Comparison of ENCODE assay signal across 22 cellular contexts in the genomic region with DNA sequence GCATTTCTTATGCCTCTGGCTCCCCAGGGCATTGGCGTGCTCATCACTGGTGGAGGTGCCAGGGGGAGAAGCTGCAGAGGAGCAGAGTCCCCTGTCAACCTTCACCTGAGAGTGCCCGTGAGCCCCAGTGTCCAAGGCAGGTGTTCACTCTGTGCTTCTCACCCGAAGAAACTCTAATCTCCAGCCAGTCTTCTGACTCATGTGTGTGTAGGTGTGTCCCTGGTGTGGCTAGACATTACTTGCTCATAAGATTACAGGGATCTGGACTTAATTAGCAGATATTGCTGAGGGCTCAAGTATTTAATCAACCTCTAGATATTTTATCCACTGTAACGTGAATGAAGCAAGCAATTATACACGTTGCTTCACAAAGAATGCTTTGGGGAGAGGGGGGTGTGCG.
DNase-seq lines count a peak whose midpoint lies in the region; ATAC-seq and TF ChIP-seq lines count a peak whose summit lies in the region.
"Had no signal": no experiment of that assay in that cellular context is flagged by ENCODE, and none has a peak within 500 bp of the region (broad histone marks: within the 10 kb centered on the region; RNA-seq: fewer than 3 reads in every experiment).

No MANE protein-coding gene starts in this region.

- H3K27me3 ChIP-seq in PC-3 (ENCODE audit: low read length) (peaks cover 13% of the 10 kb centered on the region; the same call in 1 of the 2 replicates), brain microvascular endothelial cell (replicated peaks) (no peaks in the 10 kb centered on the region)
- H3K27me3 ChIP-seq: BE2C; BLaER1 treated with 17β-estradiol and CSF1 and Interleukin-3, amounts not matched to agents 10 nM and 100 nM had no signal

- H3K27ac ChIP-seq in PC-3 (ENCODE audit: low read length), result no peak overlapping the region
- H3K27ac ChIP-seq in epithelial cell of prostate, result no peak overlapping the region
- no peak overlapping the region for H3K27ac ChIP-seq in brain microvascular endothelial cell
- H3K27ac ChIP-seq: A549; BLaER1 treated with 17β-estradiol and CSF1 and Interleukin-3, amounts not matched to agents 10 nM and 100 nM had no signal

- in situ Hi-C loops in brain microvascular endothelial cell (cut with HindIII; ENCODE audit: low pct_ligation_motif_present, low sequenced_read_pairs), result no loop called here

- no peak overlapping the region for H3K4me3 ChIP-seq in PC-3 (ENCODE audit: low read length)
- H3K4me3 ChIP-seq in brain microvascular endothelial cell (ENCODE audit: low read depth, low read length), result no peak overlapping the region
- H3K4me3 ChIP-seq: A549; BLaER1 treated with 17β-estradiol and CSF1 and Interleukin-3, amounts not matched to agents 10 nM and 100 nM; GM23338 had no signal

- H3K27me3 Mint-ChIP-seq in WTC11 (ENCODE audit: low read depth), result no peaks in the 10 kb centered on the region; the same call in 1 of the 2 replicates

- H3K9me3 Mint-ChIP-seq in WTC11, result no peaks in the 10 kb centered on the region
- H3K9me3 Mint-ChIP-seq: CD4-positive, alpha-beta T cell; CD8-positive, alpha-beta memory T cell; GM23338; H9 had no signal

- intact Hi-C loops in PC-3 (cut with micrococcal nuclease), result no loop called here
- intact Hi-C loops in posterior vena cava (cut with DNase I), result loop anchor here in 1 of 2 donors (2.0 kb wide), 1 partner anchor 35 kb away; no protein-coding TSS in a partner anchor

- no peaks in the 10 kb centered on the region for H3K9me3 ChIP-seq in PC-3 (ENCODE audit: low read length)
- H3K9me3 ChIP-seq: A549; BE2C; BLaER1 treated with 17β-estradiol and CSF1 and Interleukin-3, amounts not matched to agents 10 nM and 100 nM had no signal

- H3K36me3 Mint-ChIP-seq in WTC11, result no peaks in the 10 kb centered on the region
- H3K36me3 Mint-ChIP-seq: CD14-positive monocyte; CD8-positive, alpha-beta memory T cell had no signal

- H4K20me1 ChIP-seq in PC-3 (ENCODE audit: low read length), result no peaks in the 10 kb centered on the region
- H4K20me1 ChIP-seq: BLaER1 treated with 17β-estradiol and CSF1 and Interleukin-3, amounts not matched to agents 10 nM and 100 nM had no signal

- CTCF ChIA-PET in PC-3 (lab: Charles Lee) (no interaction called here), WTC11 (lab: Charles Lee) (interaction anchor here (1.2 kb wide), 1 partner anchor 129 kb away, joined by 3 read pairs; no protein-coding TSS in a partner anchor)

- H3K4me3 Mint-ChIP-seq in WTC11, result no peak overlapping the region
- H3K4me3 Mint-ChIP-seq: CD14-positive monocyte; CD4-positive, alpha-beta T cell; CD8-positive, alpha-beta memory T cell; GM23338; H9 had no signal

- ATAC-seq in PC-3 (no peak), WTC11 (no peak)
- ATAC-seq: A549, GM23338, HCT116 had no signal

- DNase-seq in PC-3 (peak; percentile 38), SW480 (ENCODE audit: low spot score) (peak; percentile 12), epithelial cell of prostate (ENCODE audit: low read depth, low spot score) (peak; percentile 2), brain microvascular endothelial cell (no peak), WTC11 (ENCODE audit: low spot score) (no peak), posterior vena cava (ENCODE audit: low spot score) (no peak)
- DNase-seq: 8988T; ACHN; AML-193; BE2C; CD4-positive, alpha-beta T cell; CD8-positive, alpha-beta memory T cell; DMS 273 treated with DMSO at 0.1 percent for 48 hours; DMS79; EL; GDM1; H9 had no signal

- no peak overlapping the region for H3K27ac Mint-ChIP-seq in WTC11
- H3K27ac Mint-ChIP-seq: CD14-positive monocyte; CD4-positive, alpha-beta T cell; CD8-positive, alpha-beta memory T cell; GM23338; H9 had no signal

- H3K4me2 ChIP-seq in PC-3 (ENCODE audit: low read length), result no peak overlapping the region
- H3K4me2 ChIP-seq: A549; BLaER1 treated with 17β-estradiol and CSF1 and Interleukin-3, amounts not matched to agents 10 nM and 100 nM; GM23338 had no signal

- no peaks in the 10 kb centered on the region for H3K79me2 ChIP-seq in PC-3 (ENCODE audit: low read length)

- no peaks in the 10 kb centered on the region for H3K9me2 ChIP-seq in PC-3 (replicated peaks; ENCODE audit: low read length)

- no peaks in the 10 kb centered on the region for H3F3A ChIP-seq in PC-3 (ENCODE audit: low read length, unreplicated experiment)

- no peak overlapping the region for H3K9ac ChIP-seq in PC-3 (ENCODE audit: low read length)
- H3K9ac ChIP-seq: BLaER1 treated with 17β-estradiol and CSF1 and Interleukin-3, amounts not matched to agents 10 nM and 100 nM had no signal

- no peak for TF ChIP-seq CTCF in PC-3 (conservative IDR thresholded peaks at IDR 0.05; ENCODE audit: low read depth, low read length)
- no peak for TF ChIP-seq CTCF in brain microvascular endothelial cell (IDR thresholded peaks at IDR 0.05; ENCODE audit: low read depth, low read length, missing control alignments)
- no peak for TF ChIP-seq CTCF in WTC11 (IDR thresholded peaks at IDR 0.05)

- POLR2A ChIA-PET in PC-3 (lab: Charles Lee; ENCODE audit: unreplicated experiment), result no interaction called here
- POLR2A ChIA-PET in WTC11 (lab: Charles Lee), result no interaction called here

- H3K36me3 ChIP-seq in PC-3 (ENCODE audit: low read depth, low read length) (no peaks in the 10 kb centered on the region), brain microvascular endothelial cell (replicated peaks) (no peaks in the 10 kb centered on the region)
- H3K36me3 ChIP-seq: BE2C; BLaER1 treated with 17β-estradiol and CSF1 and Interleukin-3, amounts not matched to agents 10 nM and 100 nM had no signal

- H3K4me1 Mint-ChIP-seq in WTC11, result peaks cover 17% of the 10 kb centered on the region
- H3K4me1 Mint-ChIP-seq: CD14-positive monocyte; CD8-positive, alpha-beta memory T cell had no signal

- no TSS peak for BruUV-seq in PC-3 (replicated peaks; lab: Mats Ljungman, UMichigan)

- H2AFZ ChIP-seq in PC-3 (ENCODE audit: low read length), result no peak overlapping the region
- H2AFZ ChIP-seq: GM23338 had no signal

- H3K4me1 ChIP-seq in PC-3 (ENCODE audit: insufficient read depth, low read length), result no peaks in the 10 kb centered on the region
- H3K4me1 ChIP-seq: A549; BE2C; BLaER1 treated with 17β-estradiol and CSF1 and Interleukin-3, amounts not matched to agents 10 nM and 100 nM had no signal

TF ChIP-seq in WTC11, 78 proteins besides CTCF, POLR2A, EP300 and RAD21 (continues in another document):
- TF ChIP-seq FOXJ3 (CRISPR knock-in tag; IDR thresholded peaks at IDR 0.05; ENCODE audit: borderline replicate concordance), result no peak
- TF ChIP-seq, protein P1, sequence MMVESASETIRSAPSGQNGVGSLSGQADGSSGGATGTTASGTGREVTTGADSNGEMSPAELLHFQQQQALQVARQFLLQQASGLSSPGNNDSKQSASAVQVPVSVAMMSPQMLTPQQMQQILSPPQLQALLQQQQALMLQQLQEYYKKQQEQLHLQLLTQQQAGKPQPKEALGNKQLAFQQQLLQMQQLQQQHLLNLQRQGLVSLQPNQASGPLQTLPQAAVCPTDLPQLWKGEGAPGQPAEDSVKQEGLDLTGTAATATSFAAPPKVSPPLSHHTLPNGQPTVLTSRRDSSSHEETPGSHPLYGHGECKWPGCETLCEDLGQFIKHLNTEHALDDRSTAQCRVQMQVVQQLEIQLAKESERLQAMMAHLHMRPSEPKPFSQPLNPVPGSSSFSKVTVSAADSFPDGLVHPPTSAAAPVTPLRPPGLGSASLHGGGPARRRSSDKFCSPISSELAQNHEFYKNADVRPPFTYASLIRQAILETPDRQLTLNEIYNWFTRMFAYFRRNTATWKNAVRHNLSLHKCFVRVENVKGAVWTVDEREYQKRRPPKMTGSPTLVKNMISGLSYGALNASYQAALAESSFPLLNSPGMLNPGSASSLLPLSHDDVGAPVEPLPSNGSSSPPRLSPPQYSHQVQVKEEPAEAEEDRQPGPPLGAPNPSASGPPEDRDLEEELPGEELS (CRISPR knock-in tag; IDR thresholded peaks at IDR 0.05), result no peak
- TF ChIP-seq EMX1 (CRISPR knock-in tag; IDR thresholded peaks at IDR 0.05), result no peak
- TF ChIP-seq, protein P2, sequence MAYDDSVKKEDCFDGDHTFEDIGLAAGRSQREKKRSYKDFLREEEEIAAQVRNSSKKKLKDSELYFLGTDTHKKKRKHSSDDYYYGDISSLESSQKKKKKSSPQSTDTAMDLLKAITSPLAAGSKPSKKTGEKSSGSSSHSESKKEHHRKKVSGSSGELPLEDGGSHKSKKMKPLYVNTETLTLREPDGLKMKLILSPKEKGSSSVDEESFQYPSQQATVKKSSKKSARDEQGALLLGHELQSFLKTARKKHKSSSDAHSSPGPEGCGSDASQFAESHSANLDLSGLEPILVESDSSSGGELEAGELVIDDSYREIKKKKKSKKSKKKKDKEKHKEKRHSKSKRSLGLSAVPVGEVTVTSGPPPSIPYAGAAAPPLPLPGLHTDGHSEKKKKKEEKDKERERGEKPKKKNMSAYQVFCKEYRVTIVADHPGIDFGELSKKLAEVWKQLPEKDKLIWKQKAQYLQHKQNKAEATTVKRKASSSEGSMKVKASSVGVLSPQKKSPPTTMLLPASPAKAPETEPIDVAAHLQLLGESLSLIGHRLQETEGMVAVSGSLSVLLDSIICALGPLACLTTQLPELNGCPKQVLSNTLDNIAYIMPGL (CRISPR knock-in tag; IDR thresholded peaks at IDR 0.05), result no peak
- TF ChIP-seq, protein P3, sequence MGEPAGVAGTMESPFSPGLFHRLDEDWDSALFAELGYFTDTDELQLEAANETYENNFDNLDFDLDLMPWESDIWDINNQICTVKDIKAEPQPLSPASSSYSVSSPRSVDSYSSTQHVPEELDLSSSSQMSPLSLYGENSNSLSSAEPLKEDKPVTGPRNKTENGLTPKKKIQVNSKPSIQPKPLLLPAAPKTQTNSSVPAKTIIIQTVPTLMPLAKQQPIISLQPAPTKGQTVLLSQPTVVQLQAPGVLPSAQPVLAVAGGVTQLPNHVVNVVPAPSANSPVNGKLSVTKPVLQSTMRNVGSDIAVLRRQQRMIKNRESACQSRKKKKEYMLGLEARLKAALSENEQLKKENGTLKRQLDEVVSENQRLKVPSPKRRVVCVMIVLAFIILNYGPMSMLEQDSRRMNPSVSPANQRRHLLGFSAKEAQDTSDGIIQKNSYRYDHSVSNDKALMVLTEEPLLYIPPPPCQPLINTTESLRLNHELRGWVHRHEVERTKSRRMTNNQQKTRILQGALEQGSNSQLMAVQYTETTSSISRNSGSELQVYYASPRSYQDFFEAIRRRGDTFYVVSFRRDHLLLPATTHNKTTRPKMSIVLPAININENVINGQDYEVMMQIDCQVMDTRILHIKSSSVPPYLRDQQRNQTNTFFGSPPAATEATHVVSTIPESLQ (CRISPR knock-in tag; IDR thresholded peaks at IDR 0.05), result no peak
- TF ChIP-seq, protein P4, sequence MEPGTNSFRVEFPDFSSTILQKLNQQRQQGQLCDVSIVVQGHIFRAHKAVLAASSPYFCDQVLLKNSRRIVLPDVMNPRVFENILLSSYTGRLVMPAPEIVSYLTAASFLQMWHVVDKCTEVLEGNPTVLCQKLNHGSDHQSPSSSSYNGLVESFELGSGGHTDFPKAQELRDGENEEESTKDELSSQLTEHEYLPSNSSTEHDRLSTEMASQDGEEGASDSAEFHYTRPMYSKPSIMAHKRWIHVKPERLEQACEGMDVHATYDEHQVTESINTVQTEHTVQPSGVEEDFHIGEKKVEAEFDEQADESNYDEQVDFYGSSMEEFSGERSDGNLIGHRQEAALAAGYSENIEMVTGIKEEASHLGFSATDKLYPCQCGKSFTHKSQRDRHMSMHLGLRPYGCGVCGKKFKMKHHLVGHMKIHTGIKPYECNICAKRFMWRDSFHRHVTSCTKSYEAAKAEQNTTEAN (CRISPR knock-in tag; IDR thresholded peaks at IDR 0.05), result no peak
- TF ChIP-seq ZNF671 (CRISPR knock-in tag; IDR thresholded peaks at IDR 0.05), result no peak

Comparison
In these comparisons a context has a peak if more than half of its experiments do, and no peak if none do; other contexts are left out.
1. DNase-seq: peak in PC-3 (single experiment), SW480 (single experiment) and epithelial cell of prostate (single experiment); none in brain microvascular endothelial cell (single experiment), WTC11 (single experiment) and posterior vena cava (single experiment).